19 cellular contexts compared by ENCODE assay signal in the genomic region with DNA sequence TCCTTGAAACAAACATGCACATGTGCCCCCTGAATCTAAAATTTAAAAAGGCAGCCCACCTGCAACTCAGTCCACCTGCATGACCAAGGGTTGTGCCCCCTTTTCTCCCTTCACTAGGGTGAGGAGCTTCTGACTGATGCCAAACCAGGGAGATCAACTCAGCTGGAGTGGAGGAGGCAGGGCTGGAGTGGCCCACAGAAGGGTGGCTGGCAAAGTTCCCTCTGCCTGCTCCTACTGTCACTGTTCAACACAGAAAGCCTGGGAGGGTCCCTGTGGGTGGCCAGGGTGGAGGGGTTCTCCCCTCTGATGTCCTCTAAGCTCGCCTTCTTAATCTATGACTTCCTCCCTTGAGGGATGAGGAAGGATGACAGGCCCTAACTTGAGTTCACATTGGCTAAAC. TPM values are rescaled to one million over a fixed set of nuclear protein-coding genes. Genes with fewer than 3 reads are reported as not detected.
"Had no signal": no experiment of that assay in that cellular context is flagged by ENCODE, and none has a peak within 500 bp of the region (broad histone marks: within the 10 kb centered on the region; RNA-seq: fewer than 3 reads in every experiment).

No MANE protein-coding gene starts in this region.

- H3K36me3 ChIP-seq: brain microvascular endothelial cell, uterus had no signal

- H3K4me1 ChIP-seq: foreskin keratinocyte, uterus had no signal

- H3K4me1 Mint-ChIP-seq: activated B cell treated with CpG ODN at 0.5 μM for 24 hours had no signal

- ATAC-seq: foreskin keratinocyte, sciatic nerve had no signal

- H3K27me3 ChIP-seq: uterus had no signal

- H3K9me3 Mint-ChIP-seq: dendritic cell treated with granulocyte-macrophage colony-stimulating factor and Interleukin-4, amounts not matched to agents 40 ng/mL and 50 ng/mL, for 4 days had no signal

- DNase-seq: activated B cell treated with CpG ODN at 0.5 μM for 24 hours; anterior cingulate cortex; brain microvascular endothelial cell; cerebellar nuclear complex; effector memory CD4-positive, alpha-beta T cell; glutamatergic neuron; hypothalamus; mesendoderm; stimulated activated CD4-positive, alpha-beta T cell treated with anti-CD3 and anti-CD28 coated beads, Interleukin-1b, Interleukin-23, amount 100 ng/mL, for 48 hours had no signal

- H3K4me3 Mint-ChIP-seq: activated B cell treated with CpG ODN at 0.5 μM for 24 hours; activated naive CD8-positive, alpha-beta T cell; dendritic cell treated with granulocyte-macrophage colony-stimulating factor and Interleukin-4, amounts not matched to agents 40 ng/mL and 50 ng/mL, for 4 days; T-helper 2 cell treated with Interferon-gamma antibody and Interleukin-4, amounts not matched to agents 5 μg/mL and 100 μg/mL, for 36 hours had no signal

- H3K27me3 Mint-ChIP-seq: activated B cell treated with CpG ODN at 0.5 μM for 24 hours; activated naive CD8-positive, alpha-beta T cell had no signal

- H3K27ac Mint-ChIP-seq: activated B cell treated with CpG ODN at 0.5 μM for 24 hours; activated naive CD8-positive, alpha-beta T cell; dendritic cell treated with granulocyte-macrophage colony-stimulating factor and Interleukin-4, amounts not matched to agents 40 ng/mL and 50 ng/mL, for 4 days; T-helper 2 cell treated with Interferon-gamma antibody and Interleukin-4, amounts not matched to agents 5 μg/mL and 100 μg/mL, for 36 hours had no signal

- H3K4me3 ChIP-seq: uterus had no signal

- H3K27ac ChIP-seq: brain microvascular endothelial cell, foreskin keratinocyte, uterus had no signal

- H3K9me3 ChIP-seq: uterus had no signal

RNA-seq across cellular contexts. Expression of a gene that starts 55.7 kb away (rescaled TPM):
- total RNA-seq: activated B cell treated with CpG ODN at 0.5 μM for 24 hours, foreskin keratinocyte, kidney epithelial cell, liver, omental fat pad, pulmonary artery endothelial cell, sciatic nerve had no signal
